Comparison of ENCODE assay signal across 14 cellular contexts in the genomic region with DNA sequence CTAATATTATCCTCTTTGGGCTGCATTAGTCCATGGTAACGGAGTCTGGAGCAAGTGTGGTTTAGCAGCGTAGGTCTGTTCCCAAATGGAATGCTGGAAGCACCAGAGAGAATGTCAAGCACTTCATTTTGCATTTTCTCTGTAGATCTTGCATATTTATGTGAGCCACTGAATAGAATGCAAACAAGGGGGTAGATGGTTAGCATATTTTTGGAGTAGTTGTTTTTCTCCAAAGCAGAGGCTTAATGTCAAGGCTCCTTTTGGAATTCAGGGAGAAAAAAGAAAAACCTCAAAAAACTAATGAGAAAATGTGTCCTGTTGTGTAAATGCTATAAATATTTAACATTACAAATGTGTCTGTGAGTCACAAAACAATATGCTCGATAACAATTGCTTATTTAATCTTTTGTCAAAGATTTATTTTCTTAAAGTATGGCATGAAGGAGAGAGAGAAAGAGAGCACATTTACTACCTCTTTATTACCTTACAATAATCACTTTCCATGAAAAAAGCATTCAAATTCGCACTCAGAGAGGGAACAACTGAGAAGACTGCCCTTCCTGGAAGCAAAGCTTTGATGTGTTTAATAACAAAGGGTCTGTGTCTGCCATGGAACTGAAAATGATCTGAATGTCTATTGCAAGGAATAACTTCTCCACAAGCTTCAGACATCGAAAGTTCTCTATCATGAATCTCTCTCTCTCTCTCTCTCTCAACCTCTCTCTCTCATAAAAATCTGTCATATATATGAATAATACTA.
DNase-seq lines count a peak whose midpoint lies in the region; ATAC-seq and TF ChIP-seq lines count a peak whose summit lies in the region.
"Had no signal": no experiment of that assay in that cellular context is flagged by ENCODE, and none has a peak within 500 bp of the region (broad histone marks: within the 10 kb centered on the region; RNA-seq: fewer than 3 reads in every experiment).

No MANE protein-coding gene starts in this region.

- H3K4me1 ChIP-seq in ACC112 (ENCODE audit: control insufficient read depth, insufficient read depth, low read length, unreplicated experiment): peaks cover 43% of the 10 kb centered on the region
- H3K4me1 ChIP-seq in HUES64 (ENCODE audit: insufficient read depth, low read length): peaks cover 44% of the 10 kb centered on the region
- peaks cover 14% of the 10 kb centered on the region for H3K4me1 ChIP-seq in lower lobe of right lung
- no peaks in the 10 kb centered on the region for H3K4me1 ChIP-seq in breast epithelium

- H3K36me3 ChIP-seq in ACC112 (ENCODE audit: insufficient read depth, low read length): no peaks in the 10 kb centered on the region
- H3K36me3 ChIP-seq in HUES64 (ENCODE audit: insufficient read depth, low read length): no peaks in the 10 kb centered on the region; the same call in 1 of the 2 replicates
- H3K36me3 ChIP-seq in lower lobe of right lung: no peaks in the 10 kb centered on the region
- H3K36me3 ChIP-seq in breast epithelium: no peaks in the 10 kb centered on the region

- peak overlapping the region; percentile 27 for H3K9ac ChIP-seq in HUES64 (ENCODE audit: low read depth, low read length)

- intact Hi-C loops in lower lobe of right lung (cut with DNase I): no loop called here
- intact Hi-C loops in activated naive CD4-positive, alpha-beta T cell treated with anti-CD3 and anti-CD28 coated beads for 36 hours (cut with micrococcal nuclease): no loop called here
- intact Hi-C loops in breast epithelium (cut with DNase I; ENCODE audit: low total_unique reads): no loop called here

- TF ChIP-seq CTCF in lower lobe of right lung (IDR thresholded peaks at IDR 0.05) (no peak), endothelial cell (IDR thresholded peaks at IDR 0.05; ENCODE audit: unreplicated experiment) (no peak), breast epithelium (IDR thresholded peaks at IDR 0.05) (no peak)

- H3K4me3 Mint-ChIP-seq in endothelial cell (ENCODE audit: unreplicated experiment): no peak overlapping the region
- no peak overlapping the region for H3K4me3 Mint-ChIP-seq in activated naive CD4-positive, alpha-beta T cell treated with anti-CD3 and anti-CD28 coated beads for 36 hours
- H3K4me3 Mint-ChIP-seq: stimulated activated naive CD8-positive, alpha-beta T cell treated with anti-CD3 and anti-CD28 coated beads, Interleukin-15, Interleukin-2, amounts not matched to agents 100 ng/mL and 50 ng/mL, for 24 hours had no signal

- H3K4me3 ChIP-seq in ACC112 (ENCODE audit: low read depth, low read length): no peak overlapping the region
- H3K4me3 ChIP-seq in HUES64 (ENCODE audit: low read length): no peak overlapping the region
- no peak overlapping the region for H3K4me3 ChIP-seq in lower lobe of right lung
- H3K4me3 ChIP-seq in breast epithelium: no peak overlapping the region

- H3K27me3 ChIP-seq in ACC112 (ENCODE audit: insufficient read depth, low read length) (no peaks in the 10 kb centered on the region), HUES64 (ENCODE audit: insufficient read depth, low read length) (no peaks in the 10 kb centered on the region), lower lobe of right lung (ENCODE audit: low read depth) (no peaks in the 10 kb centered on the region), breast epithelium (no peaks in the 10 kb centered on the region)

- CTCF ChIA-PET in activated naive CD4-positive, alpha-beta T cell treated with anti-CD3 and anti-CD28 coated beads for 36 hours (lab: Charles Lee): interaction anchor here (0.6 kb wide), 1 partner anchor 40 kb away, joined by 3 read pairs; no protein-coding TSS in a partner anchor

- H3K9me3 ChIP-seq in HUES64 (ENCODE audit: insufficient read depth, low read depth, low read length) (0 out of 2 replicates have a peak, but pooled peaks cover 4% of the 10 kb centered on the region), lower lobe of right lung (no peaks in the 10 kb centered on the region), breast epithelium (no peaks in the 10 kb centered on the region)

- no peaks in the 10 kb centered on the region for H3K79me2 ChIP-seq in ACC112 (ENCODE audit: control insufficient read depth, insufficient read depth, low read length, unreplicated experiment)

- no peaks in the 10 kb centered on the region for H3K27me3 Mint-ChIP-seq in endothelial cell (ENCODE audit: unreplicated experiment)
- no peaks in the 10 kb centered on the region for H3K27me3 Mint-ChIP-seq in activated naive CD4-positive, alpha-beta T cell treated with anti-CD3 and anti-CD28 coated beads for 36 hours (ENCODE audit: low read depth)
- H3K27me3 Mint-ChIP-seq: stimulated activated naive CD8-positive, alpha-beta T cell treated with anti-CD3 and anti-CD28 coated beads, Interleukin-15, Interleukin-2, amounts not matched to agents 100 ng/mL and 50 ng/mL, for 24 hours had no signal

- no peak overlapping the region for H3K27ac Mint-ChIP-seq in endothelial cell (ENCODE audit: unreplicated experiment)
- H3K27ac Mint-ChIP-seq in activated naive CD4-positive, alpha-beta T cell treated with anti-CD3 and anti-CD28 coated beads for 36 hours: no peak overlapping the region
- H3K27ac Mint-ChIP-seq: stimulated activated naive CD8-positive, alpha-beta T cell treated with anti-CD3 and anti-CD28 coated beads, Interleukin-15, Interleukin-2, amounts not matched to agents 100 ng/mL and 50 ng/mL, for 24 hours had no signal

- H3K4me1 Mint-ChIP-seq in endothelial cell (ENCODE audit: unreplicated experiment): peaks cover 30% of the 10 kb centered on the region
- no peaks in the 10 kb centered on the region for H3K4me1 Mint-ChIP-seq in activated naive CD4-positive, alpha-beta T cell treated with anti-CD3 and anti-CD28 coated beads for 36 hours (ENCODE audit: low read depth)

- H2AFZ ChIP-seq in ACC112 (ENCODE audit: low read length, unreplicated experiment): peak overlapping the region; percentile 83

- 13% methylated on average over 3 of the region's 5 CpGs for WGBS in HUES64

- H3K36me3 Mint-ChIP-seq in endothelial cell (ENCODE audit: low read depth, unreplicated experiment): no peaks in the 10 kb centered on the region
- no peaks in the 10 kb centered on the region for H3K36me3 Mint-ChIP-seq in activated naive CD4-positive, alpha-beta T cell treated with anti-CD3 and anti-CD28 coated beads for 36 hours (ENCODE audit: low read depth)

- no peak for TF ChIP-seq POLR2A in breast epithelium (IDR thresholded peaks at IDR 0.05)

- H3K27ac ChIP-seq in ACC112 (ENCODE audit: low read depth, low read length): no peak overlapping the region; the same call in 1 of the 2 replicates
- peak overlapping the region; percentile 90 for H3K27ac ChIP-seq in HUES64 (ENCODE audit: low read depth, low read length)
- peak overlapping the region; percentile 22 for H3K27ac ChIP-seq in lower lobe of right lung
- H3K27ac ChIP-seq in breast epithelium: peak overlapping the region in 1 of 2 donors; percentile 18

- peak; percentile 41 to 47 for ATAC-seq in lower lobe of right lung
- no peak for ATAC-seq in GM19463 (IDR thresholded peaks at IDR 0.05; ENCODE audit: unreplicated experiment)

- DNase-seq in epidermal melanocyte (ENCODE audit: insufficient read length, low spot score) (peak; percentile 17), lower lobe of right lung (no peak), endothelial cell (ENCODE audit: low spot score) (no peak), breast epithelium (ENCODE audit: low spot score in 2 of 2) (no peak)
- DNase-seq in activated naive CD4-positive, alpha-beta T cell treated with anti-CD3 and anti-CD28 coated beads for 36 hours: no peak
- DNase-seq: ACHN; activated CD4-positive, alpha-beta T cell treated with anti-CD3 and anti-CD28 coated beads, Interleukin-2, amount 50 U/mL, for 1 hour; activated naive CD4-positive, alpha-beta T cell; NCI-H1092 treated with DMSO at 0.1 percent for 48 hours; occipital lobe had no signal

- H3K9me3 Mint-ChIP-seq in endothelial cell (ENCODE audit: unreplicated experiment): no peaks in the 10 kb centered on the region
- H3K9me3 Mint-ChIP-seq in activated naive CD4-positive, alpha-beta T cell treated with anti-CD3 and anti-CD28 coated beads for 36 hours: no peaks in the 10 kb centered on the region
- H3K9me3 Mint-ChIP-seq: stimulated activated naive CD8-positive, alpha-beta T cell treated with anti-CD3 and anti-CD28 coated beads, Interleukin-15, Interleukin-2, amounts not matched to agents 100 ng/mL and 50 ng/mL, for 24 hours had no signal
